In the genomic region with DNA sequence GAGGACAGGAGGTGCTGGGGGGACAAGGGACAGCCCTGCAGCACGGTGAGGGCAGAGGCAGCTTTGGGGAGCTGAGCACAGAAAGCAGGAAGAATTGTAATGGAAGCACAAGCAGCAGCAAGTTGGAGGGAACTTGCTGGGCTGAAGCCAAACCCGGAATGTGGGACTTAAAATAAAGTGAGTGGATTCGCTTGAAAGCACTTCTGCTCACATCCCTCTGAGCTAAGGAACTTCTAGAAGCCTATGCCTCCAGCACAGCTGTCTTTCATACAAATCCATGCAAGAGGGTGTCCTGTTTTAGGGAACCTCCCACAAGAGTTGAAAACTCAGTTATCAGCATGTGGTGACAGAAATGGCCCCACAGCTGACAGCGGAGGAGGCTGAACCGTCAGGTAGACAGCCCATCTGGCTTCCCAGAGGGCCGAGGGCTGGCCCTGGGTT, we compare ENCODE assay signal across 15 cellular contexts.
"Had no signal": no experiment of that assay in that cellular context is flagged by ENCODE, and none has a peak within 500 bp of the region (broad histone marks: within the 10 kb centered on the region; RNA-seq: fewer than 3 reads in every experiment).

No MANE protein-coding gene starts in this region.

- H3K9me3 ChIP-seq: heart left ventricle, left lung, prostate gland had no signal

- H3K4me1 ChIP-seq: heart left ventricle, left lung, prostate gland had no signal

- H3K27me3 ChIP-seq: left lung had no signal

- H3K4me3 ChIP-seq: heart left ventricle, left lung, prostate gland had no signal

- H3K27ac ChIP-seq: epithelial cell of prostate, heart left ventricle, left lung, prostate gland had no signal

- H3K36me3 ChIP-seq: heart left ventricle, left lung, prostate gland had no signal

- DNase-seq: activated B cell treated with CpG ODN at 0.5 μM for 24 hours; activated CD4-positive, alpha-beta T cell treated with anti-CD3 and anti-CD28 coated beads, Interleukin-2, amount 10 ng/mL, durations not matched to agents 7 days and 5 days; activated naive CD4-positive, alpha-beta T cell treated with anti-CD3 and anti-CD28 coated beads for 36 hours; dermis blood vessel endothelial cell; foreskin melanocyte; heart left ventricle; occipital lobe; small intestine; stimulated activated CD4-positive, alpha-beta T cell treated with anti-CD3 and anti-CD28 coated beads, Interleukin-4, amount 100 ng/mL, for 4 hours; stimulated activated CD8-positive, alpha-beta memory T cell treated with anti-CD3 and anti-CD28 coated beads, Interleukin-4, amount 100 ng/mL, for 48 hours; stimulated activated naive CD4-positive, alpha-beta T cell treated with Interleukin-2 at 50 U/mL for 16 hours; substantia nigra had no signal
